In genomic region chr9:93185261-93186150, GRCh38 we compare ENCODE assay signal across 10 cellular contexts. TPM values are rescaled to one million over a fixed set of nuclear protein-coding genes. Genes with fewer than 3 reads are reported as not detected.
DNase-seq lines count a peak whose midpoint lies in the region; ATAC-seq lines count a peak whose summit lies in the region.
"Had no signal": no experiment of that assay in that cellular context is flagged by ENCODE, and none has a peak within 500 bp of the region (broad histone marks: within the 10 kb centered on the region; RNA-seq: fewer than 3 reads in every experiment).

No MANE protein-coding gene starts in this region.

- ATAC-seq in stimulated activated naive CD8-positive, alpha-beta T cell treated with anti-CD3 and anti-CD28 coated beads, Interleukin-15, amount 100 ng/mL, for 72 hours = peak; percentile 1
- no peak for ATAC-seq in stimulated activated naive CD8-positive, alpha-beta T cell treated with anti-CD3 and anti-CD28 coated beads, Interleukin-15, Interleukin-2, amounts not matched to agents 100 U/mL and 50 U/mL, for 24 hours
- no peak for ATAC-seq in activated CD8-positive, alpha-beta memory T cell treated with anti-CD3 and anti-CD28 coated beads, Interleukin-2, amount 10 ng/mL, durations not matched to agents 7 days and 5 days
- no peak for ATAC-seq in GM18867 (IDR thresholded peaks at IDR 0.05; ENCODE audit: unreplicated experiment)

- CTCF ChIA-PET in activated CD8-positive, alpha-beta memory T cell treated with anti-CD3 and anti-CD28 coated beads, Interleukin-2, amount 10 ng/mL, durations not matched to agents 7 days and 5 days (lab: Charles Lee) = no interaction called here

- H3K9ac ChIP-seq in mucosa of stomach (ENCODE audit: low read length) = peak overlapping the region; percentile 15

- peak overlapping the region in 1 of 2 donors; percentile 39 for H3K4me3 Mint-ChIP-seq in stimulated activated naive CD8-positive, alpha-beta T cell treated with anti-CD3 and anti-CD28 coated beads, Interleukin-15, amount 100 ng/mL, for 72 hours
- H3K4me3 Mint-ChIP-seq in activated CD8-positive, alpha-beta memory T cell treated with anti-CD3 and anti-CD28 coated beads, Interleukin-2, amount 10 ng/mL, durations not matched to agents 7 days and 5 days = no peak overlapping the region

- H3K36me3 Mint-ChIP-seq in activated CD8-positive, alpha-beta memory T cell treated with anti-CD3 and anti-CD28 coated beads, Interleukin-2, amount 10 ng/mL, durations not matched to agents 7 days and 5 days = no peaks in the 10 kb centered on the region

- no peaks in the 10 kb centered on the region for H3K36me3 ChIP-seq in mucosa of stomach (ENCODE audit: control insufficient read depth, insufficient read depth, low read length)

- H3K27me3 Mint-ChIP-seq in stimulated activated naive CD8-positive, alpha-beta T cell treated with anti-CD3 and anti-CD28 coated beads, Interleukin-15, amount 100 ng/mL, for 72 hours = peaks cover 59% of the 10 kb centered on the region
- peaks cover 53% of the 10 kb centered on the region for H3K27me3 Mint-ChIP-seq in activated CD8-positive, alpha-beta memory T cell treated with anti-CD3 and anti-CD28 coated beads, Interleukin-2, amount 10 ng/mL, durations not matched to agents 7 days and 5 days

- H3K9me3 Mint-ChIP-seq in stimulated activated naive CD8-positive, alpha-beta T cell treated with anti-CD3 and anti-CD28 coated beads, Interleukin-15, amount 100 ng/mL, for 72 hours = no peaks in the 10 kb centered on the region
- no peaks in the 10 kb centered on the region for H3K9me3 Mint-ChIP-seq in activated CD8-positive, alpha-beta memory T cell treated with anti-CD3 and anti-CD28 coated beads, Interleukin-2, amount 10 ng/mL, durations not matched to agents 7 days and 5 days (ENCODE audit: low read depth)

- H3K4me3 ChIP-seq in mucosa of stomach (ENCODE audit: low read length) = no peak overlapping the region

- H3K4me1 ChIP-seq in mucosa of stomach (ENCODE audit: control insufficient read depth, insufficient read depth, low read length) = peaks cover 43% of the 10 kb centered on the region

- peaks cover 11% of the 10 kb centered on the region for H3K4me1 Mint-ChIP-seq in stimulated activated naive CD8-positive, alpha-beta T cell treated with anti-CD3 and anti-CD28 coated beads, Interleukin-15, amount 100 ng/mL, for 72 hours
- H3K4me1 Mint-ChIP-seq in activated CD8-positive, alpha-beta memory T cell treated with anti-CD3 and anti-CD28 coated beads, Interleukin-2, amount 10 ng/mL, durations not matched to agents 7 days and 5 days = peaks cover 4% of the 10 kb centered on the region

- DNase-seq in stimulated activated naive CD8-positive, alpha-beta T cell treated with anti-CD3 and anti-CD28 coated beads, Interleukin-15, amount 100 ng/mL, for 72 hours = no peak
- no peak for DNase-seq in stimulated activated naive CD8-positive, alpha-beta T cell treated with anti-CD3 and anti-CD28 coated beads, Interleukin-15, Interleukin-2, amounts not matched to agents 100 U/mL and 50 U/mL, for 24 hours
- DNase-seq in cerebellar cortex (ENCODE audit: low spot score) (peak; percentile 56), HUDEP-2 (lab: John Stamatoyannopoulos, UW; ENCODE audit: unreplicated experiment in 76 of 76) (no peak), GM19238 (ENCODE audit: insufficient read length, low spot score) (no peak)
- DNase-seq in activated CD8-positive, alpha-beta memory T cell treated with anti-CD3 and anti-CD28 coated beads, Interleukin-2, amount 10 ng/mL, durations not matched to agents 7 days and 5 days = no peak
- DNase-seq: kidney glomerular epithelial cell had no signal

- peaks cover 59% of the 10 kb centered on the region for H3K27me3 ChIP-seq in mucosa of stomach (ENCODE audit: control insufficient read depth, insufficient read depth, low read length)

- H3K9me3 ChIP-seq in mucosa of stomach (ENCODE audit: control insufficient read depth, low read length) = no peaks in the 10 kb centered on the region

- no peak overlapping the region for H3K27ac Mint-ChIP-seq in stimulated activated naive CD8-positive, alpha-beta T cell treated with anti-CD3 and anti-CD28 coated beads, Interleukin-15, amount 100 ng/mL, for 72 hours
- no peak overlapping the region for H3K27ac Mint-ChIP-seq in activated CD8-positive, alpha-beta memory T cell treated with anti-CD3 and anti-CD28 coated beads, Interleukin-2, amount 10 ng/mL, durations not matched to agents 7 days and 5 days

RNA-seq across cellular contexts. Expression of gene WNK2, which starts 1.6 kb away (rescaled TPM):
- not detected for total RNA-seq in activated CD8-positive, alpha-beta memory T cell treated with anti-CD3 and anti-CD28 coated beads, Interleukin-2, amount 10 ng/mL, durations not matched to agents 7 days and 5 days
- total RNA-seq: LHCN-M2 had no signal

RNA-seq across cellular contexts. Expression of gene NINJ1, which starts 51.5 kb away (rescaled TPM):
- total RNA-seq in activated CD8-positive, alpha-beta memory T cell treated with anti-CD3 and anti-CD28 coated beads, Interleukin-2, amount 10 ng/mL, durations not matched to agents 7 days and 5 days = 10 to 100 TPM; 31.1 to 54.9 TPM
